ENCODE assay signal across 2 cellular contexts in genomic region chr19:58571575-58571947, GRCh38.
TF ChIP-seq lines count a peak whose summit lies in the region.

No MANE protein-coding gene starts in this region.

TF ChIP-seq in HCT116, 20 proteins besides CTCF, POLR2A, EP300 and RAD21:
- TF ChIP-seq JUND (IDR thresholded peaks at IDR 0.05) = no peak
- TF ChIP-seq SIN3A (IDR thresholded peaks at IDR 0.05; ENCODE audit: low read depth) = no peak
- 0 out of 2 replicates have a peak, but pooled peaks have one; percentile 18 for TF ChIP-seq POLR2AphosphoS5 (IDR thresholded peaks at IDR 0.05; ENCODE audit: low read depth, low read length)
- TF ChIP-seq SP1 (IDR thresholded peaks at IDR 0.05; ENCODE audit: low read depth) = no peak

TF ChIP-seq in neural cell, 6 proteins besides CTCF, POLR2A, EP300 and RAD21:
- TF ChIP-seq MXI1 (conservative IDR thresholded peaks at IDR 0.05; ENCODE audit: poor library complexity, severe bottlenecking) (no peak), TAF1 (IDR thresholded peaks at IDR 0.05; ENCODE audit: low read depth) (no peak), POLR2AphosphoS5 (IDR thresholded peaks at IDR 0.05) (no peak), EZH2 (IDR thresholded peaks at IDR 0.05; ENCODE audit: borderline replicate concordance, insufficient read depth, low read length, poor library complexity, severe bottlenecking) (no peak), SMC3 (conservative IDR thresholded peaks at IDR 0.05; ENCODE audit: poor library complexity) (no peak)
- TF ChIP-seq, protein P1, sequence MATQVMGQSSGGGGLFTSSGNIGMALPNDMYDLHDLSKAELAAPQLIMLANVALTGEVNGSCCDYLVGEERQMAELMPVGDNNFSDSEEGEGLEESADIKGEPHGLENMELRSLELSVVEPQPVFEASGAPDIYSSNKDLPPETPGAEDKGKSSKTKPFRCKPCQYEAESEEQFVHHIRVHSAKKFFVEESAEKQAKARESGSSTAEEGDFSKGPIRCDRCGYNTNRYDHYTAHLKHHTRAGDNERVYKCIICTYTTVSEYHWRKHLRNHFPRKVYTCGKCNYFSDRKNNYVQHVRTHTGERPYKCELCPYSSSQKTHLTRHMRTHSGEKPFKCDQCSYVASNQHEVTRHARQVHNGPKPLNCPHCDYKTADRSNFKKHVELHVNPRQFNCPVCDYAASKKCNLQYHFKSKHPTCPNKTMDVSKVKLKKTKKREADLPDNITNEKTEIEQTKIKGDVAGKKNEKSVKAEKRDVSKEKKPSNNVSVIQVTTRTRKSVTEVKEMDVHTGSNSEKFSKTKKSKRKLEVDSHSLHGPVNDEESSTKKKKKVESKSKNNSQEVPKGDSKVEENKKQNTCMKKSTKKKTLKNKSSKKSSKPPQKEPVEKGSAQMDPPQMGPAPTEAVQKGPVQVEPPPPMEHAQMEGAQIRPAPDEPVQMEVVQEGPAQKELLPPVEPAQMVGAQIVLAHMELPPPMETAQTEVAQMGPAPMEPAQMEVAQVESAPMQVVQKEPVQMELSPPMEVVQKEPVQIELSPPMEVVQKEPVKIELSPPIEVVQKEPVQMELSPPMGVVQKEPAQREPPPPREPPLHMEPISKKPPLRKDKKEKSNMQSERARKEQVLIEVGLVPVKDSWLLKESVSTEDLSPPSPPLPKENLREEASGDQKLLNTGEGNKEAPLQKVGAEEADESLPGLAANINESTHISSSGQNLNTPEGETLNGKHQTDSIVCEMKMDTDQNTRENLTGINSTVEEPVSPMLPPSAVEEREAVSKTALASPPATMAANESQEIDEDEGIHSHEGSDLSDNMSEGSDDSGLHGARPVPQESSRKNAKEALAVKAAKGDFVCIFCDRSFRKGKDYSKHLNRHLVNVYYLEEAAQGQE (IDR thresholded peaks at IDR 0.05; ENCODE audit: borderline replicate concordance) = no peak
